ENCODE assay signal across 8 cellular contexts in genomic region chr9:127397722-127398647, GRCh38. TPM values are rescaled to one million over a fixed set of nuclear protein-coding genes. Genes with fewer than 3 reads are reported as not detected.
A peak's percentile ranks its signal among the peaks of the same experiment; 100 is the strongest.
DNase-seq lines count a peak whose midpoint lies in the region; ATAC-seq and TF ChIP-seq lines count a peak whose summit lies in the region.

No MANE protein-coding gene starts in this region.

- peaks cover 17% of the 10 kb centered on the region for H3K4me1 Mint-ChIP-seq in activated T-cell treated with anti-CD3 and anti-CD28 coated beads, Interleukin-2, amount 50 U/mL, for 4 hours (ENCODE audit: low read depth)
- peaks cover 2% of the 10 kb centered on the region for H3K4me1 Mint-ChIP-seq in glutamatergic neuron (ENCODE audit: low read depth, unreplicated experiment)
- peaks cover 12% of the 10 kb centered on the region for H3K4me1 Mint-ChIP-seq in osteocyte (ENCODE audit: unreplicated experiment)

- DNase-seq in NAMALWA (ENCODE audit: low spot score), result peak; percentile 64
- peak; percentile 27 for DNase-seq in activated T-cell treated with anti-CD3 and anti-CD28 coated beads, Interleukin-2, amount 50 U/mL, for 4 hours
- peak; percentile 66 for DNase-seq in glutamatergic neuron
- DNase-seq in osteocyte (ENCODE audit: extremely low spot score, unreplicated experiment), result no peak
- no peak for DNase-seq in NCI-H510A treated with DMSO at 0.1 percent for 48 hours (lab: John Stamatoyannopoulos, UW)
- DNase-seq in NCI-H2196 (lab: John Stamatoyannopoulos, UW; ENCODE audit: unreplicated experiment), result no peak

- H3K27ac Mint-ChIP-seq in glutamatergic neuron (ENCODE audit: unreplicated experiment) (peak overlapping the region; percentile 62), osteocyte (ENCODE audit: unreplicated experiment) (peak overlapping the region; percentile 57)

- peak overlapping the region; percentile 64 for H3K4me3 Mint-ChIP-seq in activated T-cell treated with anti-CD3 and anti-CD28 coated beads, Interleukin-2, amount 50 U/mL, for 4 hours
- H3K4me3 Mint-ChIP-seq in glutamatergic neuron (ENCODE audit: unreplicated experiment) (peak overlapping the region; percentile 88), osteocyte (ENCODE audit: unreplicated experiment) (peak overlapping the region; percentile 75)

- H3K4me3 ChIP-seq in GM08714 (ENCODE audit: low read length), result peak overlapping the region; percentile 73

- no peak for ATAC-seq in activated T-cell treated with anti-CD3 and anti-CD28 coated beads, Interleukin-2, amount 50 U/mL, for 4 hours
- no peak for ATAC-seq in HG02571 (IDR thresholded peaks at IDR 0.05; ENCODE audit: unreplicated experiment)

- peaks cover 66% of the 10 kb centered on the region for H3K27me3 Mint-ChIP-seq in activated T-cell treated with anti-CD3 and anti-CD28 coated beads, Interleukin-2, amount 50 U/mL, for 4 hours (ENCODE audit: low read depth)
- H3K27me3 Mint-ChIP-seq in glutamatergic neuron (ENCODE audit: unreplicated experiment) (peaks cover 6% of the 10 kb centered on the region), osteocyte (ENCODE audit: unreplicated experiment) (no peaks in the 10 kb centered on the region)

- no peak for TF ChIP-seq CTCF in glutamatergic neuron (IDR thresholded peaks at IDR 0.05; ENCODE audit: partially characterized antibody, unreplicated experiment)
- TF ChIP-seq CTCF in osteocyte (IDR thresholded peaks at IDR 0.05), result peak; percentile 68

- H3K36me3 Mint-ChIP-seq in activated T-cell treated with anti-CD3 and anti-CD28 coated beads, Interleukin-2, amount 50 U/mL, for 4 hours (ENCODE audit: insufficient read depth), result peaks cover 1% of the 10 kb centered on the region
- no peaks in the 10 kb centered on the region for H3K36me3 Mint-ChIP-seq in glutamatergic neuron (ENCODE audit: unreplicated experiment)
- H3K36me3 Mint-ChIP-seq in osteocyte (ENCODE audit: unreplicated experiment), result no peaks in the 10 kb centered on the region

- H3K9me3 Mint-ChIP-seq in activated T-cell treated with anti-CD3 and anti-CD28 coated beads, Interleukin-2, amount 50 U/mL, for 4 hours, result no peaks in the 10 kb centered on the region
- peaks cover 2% of the 10 kb centered on the region for H3K9me3 Mint-ChIP-seq in glutamatergic neuron (ENCODE audit: unreplicated experiment)
- H3K9me3 Mint-ChIP-seq in osteocyte (ENCODE audit: unreplicated experiment), result no peaks in the 10 kb centered on the region

RNA-seq across cellular contexts. Expression of gene SLC2A8, which starts 1.0 kb away (rescaled TPM):
- total RNA-seq in activated T-cell treated with anti-CD3 and anti-CD28 coated beads, Interleukin-2, amount 50 U/mL, for 4 hours, result 1 to 10 TPM; 1.9 to 3.2 (median 3.0) TPM
- total RNA-seq in glutamatergic neuron (ENCODE audit: unreplicated experiment) (30.6 TPM), osteocyte (18.2 and 18.7 TPM in 2 replicates)

RNA-seq across cellular contexts. Expression of gene ZNF79, which starts 26.2 kb away (rescaled TPM):
- 10 to 100 TPM in 2 of 3 donors, 1 to 10 TPM in 1; 9.0 to 14.0 (median 13.6) TPM for total RNA-seq in activated T-cell treated with anti-CD3 and anti-CD28 coated beads, Interleukin-2, amount 50 U/mL, for 4 hours
- total RNA-seq in glutamatergic neuron (ENCODE audit: unreplicated experiment) (10.0 TPM), osteocyte (9.0 and 11.5 TPM in 2 replicates)

RNA-seq across cellular contexts. Expression of gene RPL12, which starts 53.2 kb away (rescaled TPM):
- 1,000 to 10,000 TPM; 1,591 to 1,973 (median 1,685) TPM for total RNA-seq in activated T-cell treated with anti-CD3 and anti-CD28 coated beads, Interleukin-2, amount 50 U/mL, for 4 hours
- total RNA-seq in glutamatergic neuron (ENCODE audit: unreplicated experiment) (475 TPM), osteocyte (1,078 and 1,108 TPM in 2 replicates)

RNA-seq across cellular contexts. Expression of gene LRSAM1, which starts 53.3 kb away (rescaled TPM):
- 10 to 100 TPM; 20.5 to 24.2 (median 21.6) TPM for total RNA-seq in activated T-cell treated with anti-CD3 and anti-CD28 coated beads, Interleukin-2, amount 50 U/mL, for 4 hours
- total RNA-seq in glutamatergic neuron (ENCODE audit: unreplicated experiment) (38.0 TPM), osteocyte (23.5 and 26.0 TPM in 2 replicates)

Comparison
In these comparisons a context has a peak if more than half of its experiments do, and no peak if none do; other contexts are left out.
1. DNase-seq: peak in NAMALWA (single experiment), activated T-cell treated with anti-CD3 and anti-CD28 coated beads, Interleukin-2, amount 50 U/mL, for 4 hours (single experiment) and glutamatergic neuron (single experiment); none in osteocyte (single experiment), NCI-H510A treated with DMSO at 0.1 percent for 48 hours (single experiment) and NCI-H2196 (single experiment).
2. Peak in every context shown above with its lines, with median percentiles within 50 percentile points of each other: H3K4me3 Mint-ChIP-seq.